In the genomic region with DNA sequence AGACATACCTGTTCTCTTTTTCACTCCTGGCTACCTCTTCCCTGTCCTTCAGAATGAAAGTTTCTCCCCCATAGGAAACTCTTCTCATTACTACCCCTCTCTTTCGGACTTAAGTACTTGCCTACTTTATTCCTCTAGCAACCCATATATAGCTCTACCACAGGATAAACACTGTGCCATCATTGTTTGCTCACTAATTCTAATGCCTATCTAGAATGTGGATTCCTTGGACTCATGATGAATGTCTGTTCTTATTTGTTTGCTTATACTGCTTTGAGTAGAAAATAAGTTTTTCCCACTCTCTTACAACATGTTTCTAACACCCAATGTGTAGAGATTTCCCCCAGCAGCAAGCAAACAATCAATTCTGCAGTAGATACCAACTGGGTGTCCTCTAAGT, we compare ENCODE assay signal across 21 cellular contexts.
DNase-seq lines count a peak whose midpoint lies in the region; ATAC-seq, FAIRE-seq and TF ChIP-seq lines count a peak whose summit lies in the region.
"Had no signal": no experiment of that assay in that cellular context is flagged by ENCODE, and none has a peak within 500 bp of the region (broad histone marks: within the 10 kb centered on the region; RNA-seq: fewer than 3 reads in every experiment).

No MANE protein-coding gene starts in this region.

- H3K4me3 Mint-ChIP-seq in activated naive CD8-positive, alpha-beta T cell treated with anti-CD3 and anti-CD28 coated beads, Interleukin-2, amount 50 U/mL, for 24 hours: no peak overlapping the region
- H3K4me3 Mint-ChIP-seq: CD14-positive monocyte; CD4-positive, alpha-beta memory T cell; CD4-positive, CD25-positive, alpha-beta regulatory T cell; CD8-positive, alpha-beta memory T cell had no signal

- peak overlapping the region; percentile 45; the same call in 1 of the 3 replicates for H3K4me2 ChIP-seq in A549
- no peak overlapping the region for H3K4me2 ChIP-seq in neuronal stem cell (ENCODE audit: insufficient read depth, low read length, poor library complexity, severe bottlenecking)
- H3K4me2 ChIP-seq: BLaER1 had no signal

- H2BK15ac ChIP-seq in neuronal stem cell (ENCODE audit: low read length): no peak overlapping the region

- CTCF ChIA-PET in A549 (lab: Yijun Ruan, JAX): no interaction called here

- TF ChIP-seq CTCF in A549 (IDR thresholded peaks at IDR 0.05) (no peak), VCaP (conservative IDR thresholded peaks at IDR 0.05) (no peak)

- H3K14ac ChIP-seq in neuronal stem cell (ENCODE audit: low read length): no peak overlapping the region

- H3K23ac ChIP-seq in neuronal stem cell (ENCODE audit: low read depth, low read length, poor library complexity): no peak overlapping the region

- TF ChIP-seq EP300 in A549 (IDR thresholded peaks at IDR 0.05): no peak

- H4K91ac ChIP-seq in neuronal stem cell (ENCODE audit: low read depth, low read length, poor library complexity): no peak overlapping the region

- no peak for FAIRE-seq in A549 (lab: Jason Lieb, UNC)
- FAIRE-seq: G401.6, GM12891, GM19239 had no signal

- H2AFZ ChIP-seq in neuronal stem cell (ENCODE audit: low read length): peak overlapping the region; percentile 43

- 50% methylated on average over 1 of the region's 1 CpG for WGBS in A549 (ENCODE audit: missing lambda C conversion rate)
- no CpG with 5 or more reads among the region's 1 CpG for WGBS in neuronal stem cell (ENCODE audit: extremely low coverage in 2 of 2, insufficient read length in 2 of 2, insufficient replicate concordance in 1 of 2), 2 donors

- DNase-seq in A549 (ENCODE audit: low read depth in 1 of 2, low spot score in 1 of 2): peak in 1 of 2 experiments; percentile 11
- DNase-seq in neuronal stem cell (ENCODE audit: low spot score): no peak
- DNase-seq in DMS 273 treated with DMSO at 0.1 percent for 48 hours (lab: John Stamatoyannopoulos, UW): no peak
- no peak for DNase-seq in activated naive CD8-positive, alpha-beta T cell treated with anti-CD3 and anti-CD28 coated beads, Interleukin-2, amount 50 U/mL, for 24 hours
- DNase-seq: ACHN; BE2C; C1 segment of cervical spinal cord; CD4-positive, alpha-beta memory T cell; CD4-positive, CD25-positive, alpha-beta regulatory T cell; CD8-positive, alpha-beta memory T cell; COR-L47; DMS79 treated with DMSO at 0.1 percent for 48 hours; GF-D8 had no signal

- no peaks in the 10 kb centered on the region for H3K36me3 Mint-ChIP-seq in activated naive CD8-positive, alpha-beta T cell treated with anti-CD3 and anti-CD28 coated beads, Interleukin-2, amount 50 U/mL, for 24 hours (ENCODE audit: low read depth)
- H3K36me3 Mint-ChIP-seq: CD14-positive monocyte; CD4-positive, alpha-beta memory T cell; CD4-positive, CD25-positive, alpha-beta regulatory T cell; CD8-positive, alpha-beta memory T cell had no signal

- POLR2A ChIA-PET in A549 (lab: Yijun Ruan, JAX): no interaction called here

- H3K27me3 Mint-ChIP-seq in activated naive CD8-positive, alpha-beta T cell treated with anti-CD3 and anti-CD28 coated beads, Interleukin-2, amount 50 U/mL, for 24 hours: no peaks in the 10 kb centered on the region
- H3K27me3 Mint-ChIP-seq: CD4-positive, CD25-positive, alpha-beta regulatory T cell; CD8-positive, alpha-beta memory T cell had no signal

- no peak overlapping the region for H4K8ac ChIP-seq in neuronal stem cell (ENCODE audit: low read depth, low read length)

- no peaks in the 10 kb centered on the region for H3K9me3 ChIP-seq in A549
- no peaks in the 10 kb centered on the region for H3K9me3 ChIP-seq in neuronal stem cell (replicated peaks in 1 of 2; ENCODE audit: control insufficient read depth in 2 of 2, insufficient read depth in 1 of 2, low read depth in 1 of 2, low read length in 2 of 2)
- H3K9me3 ChIP-seq: BE2C, BLaER1 had no signal

- no peaks in the 10 kb centered on the region for H3K79me1 ChIP-seq in neuronal stem cell (ENCODE audit: low read depth, low read length)

- TF ChIP-seq POLR2A in A549 (IDR thresholded peaks at IDR 0.05; ENCODE audit: low read length): no peak

- H3K4me1 Mint-ChIP-seq in activated naive CD8-positive, alpha-beta T cell treated with anti-CD3 and anti-CD28 coated beads, Interleukin-2, amount 50 U/mL, for 24 hours: no peaks in the 10 kb centered on the region
- H3K4me1 Mint-ChIP-seq: CD14-positive monocyte; CD4-positive, alpha-beta memory T cell; CD4-positive, CD25-positive, alpha-beta regulatory T cell; CD8-positive, alpha-beta memory T cell had no signal

- TF ChIP-seq RAD21 in A549 (conservative IDR thresholded peaks at IDR 0.05 in 1 of 2, IDR thresholded peaks at IDR 0.05 in 1 of 2): no peak

- H2BK5ac ChIP-seq in neuronal stem cell (ENCODE audit: low read length): no peak overlapping the region

- H3K18ac ChIP-seq in neuronal stem cell (ENCODE audit: low read length): no peak overlapping the region

- no peak overlapping the region for H3K4me3 ChIP-seq in A549
- H3K4me3 ChIP-seq in neuronal stem cell (ENCODE audit: low read length in 2 of 2): no peak overlapping the region
- H3K4me3 ChIP-seq: BLaER1 had no signal

- ATAC-seq in A549 (peak in 1 of 2 experiments; percentile 80; a peak in 3 of 6 replicates), GM19324 (IDR thresholded peaks at IDR 0.05; ENCODE audit: low FRiP score, unreplicated experiment) (no peak)
- ATAC-seq in activated naive CD8-positive, alpha-beta T cell treated with anti-CD3 and anti-CD28 coated beads, Interleukin-2, amount 50 U/mL, for 24 hours: no peak

- peaks cover 22% of the 10 kb centered on the region for H3K4me1 ChIP-seq in A549
- no peaks in the 10 kb centered on the region for H3K4me1 ChIP-seq in neuronal stem cell (ENCODE audit: control insufficient read depth in 2 of 2, insufficient read depth in 1 of 2, low read depth in 1 of 2, low read length in 2 of 2)
- H3K4me1 ChIP-seq: BE2C, BLaER1 had no signal

- H2BK120ac ChIP-seq in neuronal stem cell (ENCODE audit: low read depth, low read length): no peak overlapping the region

- H3K27ac ChIP-seq in A549 (no peak overlapping the region), VCaP (peak overlapping the region; percentile 2; the same call in 1 of the 2 replicates), neuronal stem cell (replicated peaks; ENCODE audit: low read length) (no peak overlapping the region)
- H3K27ac ChIP-seq: 22Rv1, BLaER1 had no signal

- no peak overlapping the region for H2AK5ac ChIP-seq in neuronal stem cell (ENCODE audit: low read depth, low read length)

- no peak overlapping the region for H2BK12ac ChIP-seq in neuronal stem cell (ENCODE audit: low read length)

- no peaks in the 10 kb centered on the region for H3K27me3 ChIP-seq in neuronal stem cell (ENCODE audit: control insufficient read depth in 3 of 3, insufficient read depth in 3 of 3, low read depth in 1 of 3, low read length in 3 of 3)
- H3K27me3 ChIP-seq: BE2C, BLaER1 had no signal

- H3K4ac ChIP-seq in neuronal stem cell (ENCODE audit: low read length): no peak overlapping the region

- no peaks in the 10 kb centered on the region for H3K36me3 ChIP-seq in neuronal stem cell (replicated peaks in 1 of 2; ENCODE audit: control insufficient read depth in 2 of 2, insufficient read depth in 2 of 2, low read length in 2 of 2)
- H3K36me3 ChIP-seq: BE2C, BLaER1 had no signal

- no peak overlapping the region for H3K27ac Mint-ChIP-seq in activated naive CD8-positive, alpha-beta T cell treated with anti-CD3 and anti-CD28 coated beads, Interleukin-2, amount 50 U/mL, for 24 hours
- H3K27ac Mint-ChIP-seq: CD14-positive monocyte; CD4-positive, alpha-beta memory T cell; CD8-positive, alpha-beta memory T cell had no signal

- H3K9ac ChIP-seq in neuronal stem cell (ENCODE audit: low read depth, low read length, poor library complexity): no peak overlapping the region
- H3K9ac ChIP-seq: BLaER1 had no signal

- peaks cover 3% of the 10 kb centered on the region for H3K9me3 Mint-ChIP-seq in activated naive CD8-positive, alpha-beta T cell treated with anti-CD3 and anti-CD28 coated beads, Interleukin-2, amount 50 U/mL, for 24 hours
- H3K9me3 Mint-ChIP-seq: CD14-positive monocyte had no signal

TF ChIP-seq in A549, 52 proteins besides CTCF, POLR2A, EP300 and RAD21:
- TF ChIP-seq GATA3 (IDR thresholded peaks at IDR 0.05; ENCODE audit: borderline replicate concordance) (no peak), TP53 (CRISPR knock-in tag; IDR thresholded peaks at IDR 0.05) (no peak), HOXB13 (CRISPR knock-in tag; IDR thresholded peaks at IDR 0.05; ENCODE audit: low read depth) (no peak), RCOR1 (IDR thresholded peaks at IDR 0.05; ENCODE audit: low read depth, low read length) (no peak), MAX (IDR thresholded peaks at IDR 0.05) (no peak), EHMT2 (IDR thresholded peaks at IDR 0.05; ENCODE audit: low read depth) (no peak), HOXA7 (CRISPR knock-in tag; IDR thresholded peaks at IDR 0.05) (no peak)
- TF ChIP-seq, protein P1, sequence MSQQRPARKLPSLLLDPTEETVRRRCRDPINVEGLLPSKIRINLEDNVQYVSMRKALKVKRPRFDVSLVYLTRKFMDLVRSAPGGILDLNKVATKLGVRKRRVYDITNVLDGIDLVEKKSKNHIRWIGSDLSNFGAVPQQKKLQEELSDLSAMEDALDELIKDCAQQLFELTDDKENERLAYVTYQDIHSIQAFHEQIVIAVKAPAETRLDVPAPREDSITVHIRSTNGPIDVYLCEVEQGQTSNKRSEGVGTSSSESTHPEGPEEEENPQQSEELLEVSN (IDR thresholded peaks at IDR 0.05; ENCODE audit: borderline replicate concordance, low read depth): no peak
